1 cellular context compared by ENCODE assay signal in the genomic region with DNA sequence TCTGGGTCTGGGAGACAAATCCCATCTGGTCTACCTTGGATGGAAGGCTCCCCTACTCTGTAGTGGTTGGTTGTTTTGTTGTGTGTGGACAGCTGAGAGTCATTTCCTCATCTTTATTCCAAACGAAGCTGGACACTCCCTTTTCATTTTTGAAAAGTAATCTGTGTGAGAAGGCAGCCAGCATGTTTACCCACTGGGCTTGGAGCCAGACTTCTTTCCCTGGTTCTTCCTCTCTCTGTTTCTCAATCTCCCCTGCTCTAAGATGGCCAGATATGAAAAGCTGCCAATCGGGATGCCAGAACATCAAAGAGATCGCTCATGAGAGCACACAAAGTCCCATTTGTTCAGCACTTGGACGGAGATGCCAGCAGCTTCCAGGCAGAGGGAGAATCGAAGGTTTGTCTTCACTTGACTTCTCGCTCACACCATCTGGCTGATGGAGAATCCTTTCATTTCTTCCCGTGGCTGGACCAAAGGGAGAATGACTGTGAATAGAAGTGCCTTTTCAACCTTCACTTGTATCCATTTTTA.
TF ChIP-seq lines count a peak whose summit lies in the region.

No MANE protein-coding gene starts in this region.

TF ChIP-seq in HepG2, 621 proteins besides CTCF, POLR2A, EP300 and RAD21 (continued from another document and continues in another):
- no peak for TF ChIP-seq AKNA (CRISPR knock-in tag; IDR thresholded peaks at IDR 0.05; ENCODE audit: borderline replicate concordance)
- TF ChIP-seq SRY (CRISPR knock-in tag; IDR thresholded peaks at IDR 0.05): no peak
- no peak for TF ChIP-seq TAF15 (IDR thresholded peaks at IDR 0.05; ENCODE audit: low read depth, low read length, poor library complexity, severe bottlenecking)
- TF ChIP-seq MEF2D (CRISPR knock-in tag; IDR thresholded peaks at IDR 0.05): peak; percentile 91
- TF ChIP-seq ZNF160 (CRISPR knock-in tag; IDR thresholded peaks at IDR 0.05): no peak
- TF ChIP-seq ZNF543 (CRISPR knock-in tag; IDR thresholded peaks at IDR 0.05): peak; percentile 80; the same call in 1 of the 2 replicates
- TF ChIP-seq ARID2 (CRISPR knock-in tag; IDR thresholded peaks at IDR 0.05; ENCODE audit: borderline replicate concordance): no peak
- TF ChIP-seq ZBTB7A (CRISPR knock-in tag; IDR thresholded peaks at IDR 0.05): no peak
- no peak for TF ChIP-seq ATAD3A (CRISPR knock-in tag; IDR thresholded peaks at IDR 0.05)
- no peak for TF ChIP-seq ZBTB14 (CRISPR knock-in tag; IDR thresholded peaks at IDR 0.05)
- TF ChIP-seq KDM5B (CRISPR knock-in tag; IDR thresholded peaks at IDR 0.05; ENCODE audit: borderline replicate concordance): no peak
- no peak for TF ChIP-seq FOXO4 (CRISPR knock-in tag; conservative IDR thresholded peaks at IDR 0.05)
- TF ChIP-seq ZNF496 (CRISPR knock-in tag; IDR thresholded peaks at IDR 0.05; ENCODE audit: insufficient replicate concordance): no peak
- no peak for TF ChIP-seq ZNF256 (CRISPR knock-in tag; conservative IDR thresholded peaks at IDR 0.05)
- peak; percentile 73; the same call in 1 of the 2 replicates for TF ChIP-seq BRCA1 (CRISPR knock-in tag; IDR thresholded peaks at IDR 0.05)
- TF ChIP-seq BCL3 (CRISPR knock-in tag; IDR thresholded peaks at IDR 0.05): no peak
- TF ChIP-seq IRF2 (CRISPR knock-in tag; IDR thresholded peaks at IDR 0.05): peak; percentile 99
- no peak for TF ChIP-seq WIZ (CRISPR knock-in tag; IDR thresholded peaks at IDR 0.05)
- TF ChIP-seq, protein P1, sequence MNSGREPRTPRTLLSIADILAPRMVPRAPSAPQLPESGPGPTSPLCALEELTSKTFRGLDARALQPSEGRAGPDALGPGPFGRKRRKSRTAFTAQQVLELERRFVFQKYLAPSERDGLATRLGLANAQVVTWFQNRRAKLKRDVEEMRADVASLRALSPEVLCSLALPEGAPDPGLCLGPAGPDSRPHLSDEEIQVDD (CRISPR knock-in tag; IDR thresholded peaks at IDR 0.05; ENCODE audit: borderline replicate concordance): no peak
- no peak for TF ChIP-seq ZNF44 (CRISPR knock-in tag; IDR thresholded peaks at IDR 0.05)
- TF ChIP-seq MLXIP (CRISPR knock-in tag; IDR thresholded peaks at IDR 0.05; ENCODE audit: borderline replicate concordance): no peak
- no peak for TF ChIP-seq ZUFSP (CRISPR knock-in tag; IDR thresholded peaks at IDR 0.05; ENCODE audit: borderline replicate concordance)
- no peak; the same call in 1 of the 2 replicates for TF ChIP-seq SAFB2 (CRISPR knock-in tag; IDR thresholded peaks at IDR 0.05; ENCODE audit: borderline replicate concordance, low read depth)
- TF ChIP-seq TRAFD1 (CRISPR knock-in tag; IDR thresholded peaks at IDR 0.05; ENCODE audit: borderline replicate concordance): no peak
- TF ChIP-seq, protein P2, sequence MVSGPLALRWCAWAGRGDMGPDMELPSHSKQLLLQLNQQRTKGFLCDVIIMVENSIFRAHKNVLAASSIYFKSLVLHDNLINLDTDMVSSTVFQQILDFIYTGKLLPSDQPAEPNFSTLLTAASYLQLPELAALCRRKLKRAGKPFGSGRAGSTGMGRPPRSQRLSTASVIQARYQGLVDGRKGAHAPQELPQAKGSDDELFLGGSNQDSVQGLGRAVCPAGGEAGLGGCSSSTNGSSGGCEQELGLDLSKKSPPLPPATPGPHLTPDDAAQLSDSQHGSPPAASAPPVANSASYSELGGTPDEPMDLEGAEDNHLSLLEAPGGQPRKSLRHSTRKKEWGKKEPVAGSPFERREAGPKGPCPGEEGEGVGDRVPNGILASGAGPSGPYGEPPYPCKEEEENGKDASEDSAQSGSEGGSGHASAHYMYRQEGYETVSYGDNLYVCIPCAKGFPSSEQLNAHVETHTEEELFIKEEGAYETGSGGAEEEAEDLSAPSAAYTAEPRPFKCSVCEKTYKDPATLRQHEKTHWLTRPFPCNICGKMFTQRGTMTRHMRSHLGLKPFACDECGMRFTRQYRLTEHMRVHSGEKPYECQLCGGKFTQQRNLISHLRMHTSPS (CRISPR knock-in tag; IDR thresholded peaks at IDR 0.05; ENCODE audit: low read depth): peak; percentile 75
- no peak for TF ChIP-seq ZKSCAN1 (IDR thresholded peaks at IDR 0.05; ENCODE audit: low read length)
- no peak for TF ChIP-seq CAMTA2 (CRISPR knock-in tag; IDR thresholded peaks at IDR 0.05; ENCODE audit: borderline replicate concordance)
- no peak for TF ChIP-seq ZNF530 (CRISPR knock-in tag; IDR thresholded peaks at IDR 0.05; ENCODE audit: low read depth)
- TF ChIP-seq, protein P3, sequence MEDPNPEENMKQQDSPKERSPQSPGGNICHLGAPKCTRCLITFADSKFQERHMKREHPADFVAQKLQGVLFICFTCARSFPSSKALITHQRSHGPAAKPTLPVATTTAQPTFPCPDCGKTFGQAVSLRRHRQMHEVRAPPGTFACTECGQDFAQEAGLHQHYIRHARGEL (CRISPR knock-in tag; IDR thresholded peaks at IDR 0.05): no peak
- TF ChIP-seq ZBTB1 (CRISPR knock-in tag; IDR thresholded peaks at IDR 0.05; ENCODE audit: borderline replicate concordance): no peak
- TF ChIP-seq TAF1 (CRISPR knock-in tag; IDR thresholded peaks at IDR 0.05): peak; percentile 43; the same call in 1 of the 2 replicates
- TF ChIP-seq ZNF775 (CRISPR knock-in tag; IDR thresholded peaks at IDR 0.05; ENCODE audit: borderline replicate concordance): no peak
- TF ChIP-seq RARA (CRISPR knock-in tag; IDR thresholded peaks at IDR 0.05): peak; percentile 84
- no peak for TF ChIP-seq ZNF441 (CRISPR knock-in tag; IDR thresholded peaks at IDR 0.05; ENCODE audit: borderline replicate concordance)
- TF ChIP-seq TERF1 (CRISPR knock-in tag; IDR thresholded peaks at IDR 0.05): no peak
- TF ChIP-seq, protein P4, sequence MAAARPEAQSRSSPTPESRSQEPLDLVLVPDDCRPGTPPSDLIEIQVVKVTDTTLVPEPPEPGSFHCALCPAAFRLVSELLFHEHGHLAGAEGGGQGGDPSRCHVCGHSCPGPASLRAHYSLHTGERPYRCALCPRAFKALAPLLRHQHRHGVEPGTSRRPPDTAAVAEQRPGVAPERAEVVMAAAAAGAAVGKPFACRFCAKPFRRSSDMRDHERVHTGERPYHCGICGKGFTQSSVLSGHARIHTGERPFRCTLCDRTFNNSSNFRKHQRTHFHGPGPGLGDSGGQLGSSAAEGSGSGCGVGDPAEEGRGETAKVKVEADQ (CRISPR knock-in tag; IDR thresholded peaks at IDR 0.05; ENCODE audit: borderline replicate concordance): peak; percentile 69; the same call in 1 of the 2 replicates
